Comparison of ENCODE assay signal across 35 cellular contexts in the genomic region with DNA sequence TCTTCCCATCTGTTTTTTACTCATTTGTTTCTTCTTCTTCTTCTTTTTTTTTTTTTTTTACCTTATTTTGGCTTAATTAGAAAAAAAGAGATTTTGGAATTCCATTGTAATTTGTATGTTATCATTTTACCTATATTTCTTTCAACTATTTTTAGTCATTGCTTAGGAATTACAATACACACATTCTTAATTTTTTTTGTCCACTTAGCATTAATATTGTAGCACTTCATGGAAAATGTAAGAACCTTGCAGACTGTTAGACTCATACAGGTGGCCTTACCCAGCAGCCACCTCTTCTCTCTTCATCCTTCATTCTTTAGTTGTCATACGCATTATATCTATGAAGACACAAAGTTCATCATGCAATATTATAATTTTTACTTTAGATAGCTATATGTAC. TPM values are rescaled to one million over a fixed set of nuclear protein-coding genes. Genes with fewer than 3 reads are reported as not detected.
"Had no signal": no experiment of that assay in that cellular context is flagged by ENCODE, and none has a peak within 500 bp of the region (broad histone marks: within the 10 kb centered on the region; RNA-seq: fewer than 3 reads in every experiment).

No MANE protein-coding gene starts in this region.

- H3K27me3 ChIP-seq: adrenal gland, ascending aorta, body of pancreas, brain microvascular endothelial cell, breast epithelium, cardiac muscle cell had no signal

- H3K27ac ChIP-seq: adrenal gland, ascending aorta, body of pancreas, brain microvascular endothelial cell, breast epithelium, cardiac muscle cell had no signal

- H3K9me3 ChIP-seq: body of pancreas, breast epithelium had no signal

- H3K4me3 ChIP-seq: adrenal gland, ascending aorta, body of pancreas, breast epithelium, cardiac muscle cell had no signal

- H3K4me1 ChIP-seq: ascending aorta, body of pancreas, breast epithelium had no signal

- DNase-seq: activated effector memory CD4-positive, alpha-beta T cell treated with anti-CD3 and anti-CD28 coated beads, Interleukin-2, amount 50 U/mL, for 16 hours; activated effector memory CD4-positive, alpha-beta T cell treated with Interleukin-2 at 50 U/mL for 16 hours; activated gamma-delta T cell; activated gamma-delta T cell treated with Interleukin-2 at 50 U/mL for 16 hours; activated naive CD4-positive, alpha-beta T cell; activated naive CD4-positive, alpha-beta T cell treated with anti-CD3 and anti-CD28 coated beads for 36 hours; activated naive CD4-positive, alpha-beta T cell treated with anti-CD3 and anti-CD28 coated beads, Interleukin-2, amount 10 ng/mL, durations not matched to agents 7 days and 5 days; activated naive CD4-positive, alpha-beta T cell treated with anti-CD3 and anti-CD28 coated beads, Interleukin-2, amount 50 U/mL, for 16 hours; activated naive CD4-positive, alpha-beta T cell treated with Interleukin-2 at 50 U/mL for 16 hours; activated naive CD8-positive, alpha-beta T cell treated with anti-CD3 and anti-CD28 coated beads for 36 hours; activated naive CD8-positive, alpha-beta T cell treated with anti-CD3 and anti-CD28 coated beads, Interleukin-2, amount 10 ng/mL, durations not matched to agents 7 days and 5 days; activated naive CD8-positive, alpha-beta T cell treated with anti-CD3 and anti-CD28 coated beads, Interleukin-2, amount 50 U/mL, for 24 hours; activated T-cell treated with anti-CD3 and anti-CD28 coated beads, Interleukin-2, amount 50 U/mL, for 1 hour; activated T-cell treated with anti-CD3 and anti-CD28 coated beads, Interleukin-2, amount 50 U/mL, for 24 hours; activated T-cell treated with anti-CD3 and anti-CD28 coated beads, Interleukin-2, amount 50 U/mL, for 4 hours; activated T-cell treated with anti-CD3 and anti-CD28 coated beads, Interleukin-2, amount 50 U/mL, for 48 hours; activated T-cell treated with anti-CD3 and anti-CD28 coated beads, Interleukin-2, amount 50 U/mL, for 72 hours; adrenal gland; amniotic stem cell; amygdala; anterior cingulate cortex; aorta; body of pancreas; brain microvascular endothelial cell; caudate nucleus; central memory CD4-positive, alpha-beta T cell; cerebellar nuclear complex had no signal

- ATAC-seq: activated naive CD4-positive, alpha-beta T cell treated with anti-CD3 and anti-CD28 coated beads, Interleukin-2, amount 50 U/mL, for 72 hours; activated naive CD8-positive, alpha-beta T cell treated with anti-CD3 and anti-CD28 coated beads, Interleukin-2, amount 50 U/mL, for 24 hours; activated T-cell treated with anti-CD3 and anti-CD28 coated beads, Interleukin-2, amount 50 U/mL, for 4 hours; activated T-cell treated with anti-CD3 and anti-CD28 coated beads, Interleukin-2, amount 50 U/mL, for 72 hours; activated T-helper 17 cell treated with anti-CD3 and anti-CD28 coated beads, Interleukin-2, amount 50 U/mL, for 72 hours; body of pancreas had no signal

- H3K36me3 ChIP-seq: adrenal gland, ascending aorta, brain microvascular endothelial cell, breast epithelium, cardiac muscle cell had no signal

- FAIRE-seq: astrocyte, bronchial epithelial cell had no signal

RNA-seq across cellular contexts. Expression of a gene that starts 46.5 kb away (rescaled TPM):
- total RNA-seq: bronchial epithelial cell, cardiac muscle cell, chondrocyte had no signal
- polyA plus RNA-seq: cardiac muscle cell had no signal
